In genomic region chr3:89042251-89042650, GRCh38 we compare ENCODE assay signal across 17 cellular contexts.
"Had no signal": no experiment of that assay in that cellular context is flagged by ENCODE, and none has a peak within 500 bp of the region (broad histone marks: within the 10 kb centered on the region; RNA-seq: fewer than 3 reads in every experiment).

No MANE protein-coding gene starts in this region.

- H3K4me1 ChIP-seq: adrenal gland, gastrocnemius medialis, heart left ventricle, lower lobe of right lung, tibial nerve, vagina had no signal

- H3K4me1 Mint-ChIP-seq: activated CD8-positive, alpha-beta memory T cell treated with anti-CD3 and anti-CD28 coated beads, Interleukin-2, amount 10 ng/mL, durations not matched to agents 7 days and 5 days; immature natural killer cell; stimulated activated memory B cell treated with anti-CD40 and anti-IgM and Interleukin-4, amounts not matched to agents 10 μg/mL and 1 μg/mL and 100 μg/mL, for 72 hours had no signal

- H3K27ac Mint-ChIP-seq: activated CD4-positive, alpha-beta memory T cell treated with anti-CD3 and anti-CD28 coated beads for 36 hours; activated CD8-positive, alpha-beta memory T cell treated with anti-CD3 and anti-CD28 coated beads, Interleukin-2, amount 10 ng/mL, durations not matched to agents 7 days and 5 days; activated T-cell treated with anti-CD3 and anti-CD28 coated beads, Interleukin-2, amount 50 U/mL, for 24 hours; dendritic cell treated with granulocyte-macrophage colony-stimulating factor and Interleukin-4, amounts not matched to agents 40 ng/mL and 50 ng/mL, for 4 days; effector memory CD8-positive, alpha-beta T cell; immature natural killer cell; stimulated activated memory B cell treated with anti-CD40 and anti-IgM and Interleukin-4, amounts not matched to agents 10 μg/mL and 1 μg/mL and 100 μg/mL, for 72 hours; T-helper 1 cell treated with Interleukin-12 subunit alpha and Interleukin-12 subunit beta and Interleukin-4 antibody, amounts not matched to agents 30 μg/mL and 1 μg/mL, for 36 hours had no signal

- H3K9me3 Mint-ChIP-seq: activated T-cell treated with anti-CD3 and anti-CD28 coated beads, Interleukin-2, amount 50 U/mL, for 24 hours; stimulated activated memory B cell treated with anti-CD40 and anti-IgM and Interleukin-4, amounts not matched to agents 10 μg/mL and 1 μg/mL and 100 μg/mL, for 72 hours; T-helper 1 cell treated with Interleukin-12 subunit alpha and Interleukin-12 subunit beta and Interleukin-4 antibody, amounts not matched to agents 30 μg/mL and 1 μg/mL, for 36 hours had no signal

- H3K9me3 ChIP-seq: adrenal gland, gastrocnemius medialis, heart left ventricle, tibial nerve, vagina had no signal

- ATAC-seq: activated CD8-positive, alpha-beta memory T cell treated with anti-CD3 and anti-CD28 coated beads, Interleukin-2, amount 10 ng/mL, durations not matched to agents 7 days and 5 days; effector memory CD8-positive, alpha-beta T cell; gastrocnemius medialis; heart left ventricle; lower lobe of right lung; stimulated activated memory B cell treated with anti-CD40 and anti-IgM and Interleukin-4, amounts not matched to agents 10 μg/mL and 1 μg/mL and 100 μg/mL, for 72 hours had no signal

- H3K4me3 Mint-ChIP-seq: activated CD4-positive, alpha-beta memory T cell treated with anti-CD3 and anti-CD28 coated beads for 36 hours; activated CD8-positive, alpha-beta memory T cell treated with anti-CD3 and anti-CD28 coated beads, Interleukin-2, amount 10 ng/mL, durations not matched to agents 7 days and 5 days; activated T-cell treated with anti-CD3 and anti-CD28 coated beads, Interleukin-2, amount 50 U/mL, for 24 hours; dendritic cell treated with granulocyte-macrophage colony-stimulating factor and Interleukin-4, amounts not matched to agents 40 ng/mL and 50 ng/mL, for 4 days; effector memory CD8-positive, alpha-beta T cell; immature natural killer cell; stimulated activated memory B cell treated with anti-CD40 and anti-IgM and Interleukin-4, amounts not matched to agents 10 μg/mL and 1 μg/mL and 100 μg/mL, for 72 hours; T-helper 1 cell treated with Interleukin-12 subunit alpha and Interleukin-12 subunit beta and Interleukin-4 antibody, amounts not matched to agents 30 μg/mL and 1 μg/mL, for 36 hours had no signal

- H3K4me3 ChIP-seq: adrenal gland, gastrocnemius medialis, heart left ventricle, lower lobe of right lung, tibial nerve, vagina had no signal

- DNase-seq: activated CD4-positive, alpha-beta memory T cell treated with anti-CD3 and anti-CD28 coated beads for 36 hours; activated CD8-positive, alpha-beta memory T cell treated with anti-CD3 and anti-CD28 coated beads, Interleukin-2, amount 10 ng/mL, durations not matched to agents 7 days and 5 days; activated naive CD4-positive, alpha-beta T cell treated with anti-CD3 and anti-CD28 coated beads, Interleukin-2, amount 50 U/mL, for 16 hours; activated T-cell treated with anti-CD3 and anti-CD28 coated beads, Interleukin-2, amount 50 U/mL, for 24 hours; adrenal gland; effector memory CD8-positive, alpha-beta T cell; gastrocnemius medialis; heart left ventricle; immature natural killer cell; lower lobe of right lung; midbrain; WERI-Rb-1 had no signal

- H3K36me3 ChIP-seq: adrenal gland, gastrocnemius medialis, heart left ventricle, lower lobe of right lung, tibial nerve, vagina, WERI-Rb-1 had no signal

- H3K27me3 Mint-ChIP-seq: activated CD4-positive, alpha-beta memory T cell treated with anti-CD3 and anti-CD28 coated beads for 36 hours; activated CD8-positive, alpha-beta memory T cell treated with anti-CD3 and anti-CD28 coated beads, Interleukin-2, amount 10 ng/mL, durations not matched to agents 7 days and 5 days; activated T-cell treated with anti-CD3 and anti-CD28 coated beads, Interleukin-2, amount 50 U/mL, for 24 hours; effector memory CD8-positive, alpha-beta T cell; stimulated activated memory B cell treated with anti-CD40 and anti-IgM and Interleukin-4, amounts not matched to agents 10 μg/mL and 1 μg/mL and 100 μg/mL, for 72 hours had no signal

- H3K27me3 ChIP-seq: adrenal gland, gastrocnemius medialis, heart left ventricle, tibial nerve, vagina had no signal

- H3K36me3 Mint-ChIP-seq: activated CD4-positive, alpha-beta memory T cell treated with anti-CD3 and anti-CD28 coated beads for 36 hours; activated CD8-positive, alpha-beta memory T cell treated with anti-CD3 and anti-CD28 coated beads, Interleukin-2, amount 10 ng/mL, durations not matched to agents 7 days and 5 days; stimulated activated memory B cell treated with anti-CD40 and anti-IgM and Interleukin-4, amounts not matched to agents 10 μg/mL and 1 μg/mL and 100 μg/mL, for 72 hours had no signal

- H3K27ac ChIP-seq: adrenal gland, gastrocnemius medialis, heart left ventricle, lower lobe of right lung, tibial nerve, vagina, WERI-Rb-1 had no signal
